Comparison of ENCODE assay signal across 10 cellular contexts in genomic region chr18:27860701-27861107, GRCh38.
DNase-seq lines count a peak whose midpoint lies in the region; ATAC-seq and TF ChIP-seq lines count a peak whose summit lies in the region.
"Had no signal": no experiment of that assay in that cellular context is flagged by ENCODE, and none has a peak within 500 bp of the region (broad histone marks: within the 10 kb centered on the region; RNA-seq: fewer than 3 reads in every experiment).

No MANE protein-coding gene starts in this region.

- CTCF ChIA-PET in RWPE1 (lab: Yijun Ruan, JAX) (no interaction called here), OCI-LY7 (lab: Charles Lee; ENCODE audit: unreplicated experiment) (no interaction called here)
- CTCF ChIA-PET in activated naive CD4-positive, alpha-beta T cell treated with anti-CD3 and anti-CD28 coated beads, Interleukin-2, amount 10 ng/mL, durations not matched to agents 7 days and 5 days (lab: Charles Lee) = no interaction called here

- DNase-seq in AG20443 (ENCODE audit: low spot score) (peak; percentile 16), H9 (no peak), RWPE1 (ENCODE audit: low spot score) (no peak), left cardiac atrium (no peak), dedifferentiated amniotic fluid mesenchymal stem cell (ENCODE audit: extremely low spot score) (no peak), OCI-LY7 (ENCODE audit: low spot score) (no peak)
- no peak for DNase-seq in activated naive CD4-positive, alpha-beta T cell treated with anti-CD3 and anti-CD28 coated beads, Interleukin-2, amount 10 ng/mL, durations not matched to agents 7 days and 5 days
- DNase-seq: activated naive CD4-positive, alpha-beta T cell; naive B cell had no signal

- H3K79me1 ChIP-seq in H9 (ENCODE audit: insufficient read depth, low read depth, low read length, poor library complexity, severe bottlenecking) = no peaks in the 10 kb centered on the region

- no peak overlapping the region for H3K27ac Mint-ChIP-seq in H9
- H3K27ac Mint-ChIP-seq in activated naive CD4-positive, alpha-beta T cell treated with anti-CD3 and anti-CD28 coated beads, Interleukin-2, amount 10 ng/mL, durations not matched to agents 7 days and 5 days = no peak overlapping the region
- H3K27ac Mint-ChIP-seq: naive B cell had no signal

- H3K9me3 Mint-ChIP-seq in H9 = no peaks in the 10 kb centered on the region
- H3K9me3 Mint-ChIP-seq in activated naive CD4-positive, alpha-beta T cell treated with anti-CD3 and anti-CD28 coated beads, Interleukin-2, amount 10 ng/mL, durations not matched to agents 7 days and 5 days = no peaks in the 10 kb centered on the region

- no peak for TF ChIP-seq CTCF in H9 (conservative IDR thresholded peaks at IDR 0.05)
- no peak for TF ChIP-seq CTCF in RWPE1 (conservative IDR thresholded peaks at IDR 0.05; ENCODE audit: low read depth)
- no peak for TF ChIP-seq CTCF in OCI-LY7 (conservative IDR thresholded peaks at IDR 0.05; ENCODE audit: low read length)

- H2BK5ac ChIP-seq in H9 (ENCODE audit: insufficient read length, low read length) = no peak overlapping the region

- no peaks in the 10 kb centered on the region for H3K4me1 ChIP-seq in H9 (ENCODE audit: insufficient read depth, low read length)
- no peaks in the 10 kb centered on the region for H3K4me1 ChIP-seq in OCI-LY7 (ENCODE audit: insufficient read depth, low read length, poor library complexity, severe bottlenecking)

- H3K23me2 ChIP-seq in H9 (ENCODE audit: insufficient read length, low read depth, low read length, poor library complexity, severe bottlenecking) = no peaks in the 10 kb centered on the region

- H2AK5ac ChIP-seq in H9 (ENCODE audit: insufficient read length, low read length) = no peak overlapping the region

- no TSS peak for BruUV-seq in OCI-LY7 (replicated peaks; lab: Mats Ljungman, UMichigan)

- no peaks in the 10 kb centered on the region for H3K36me3 Mint-ChIP-seq in H9 (ENCODE audit: insufficient read depth in 1 of 3, low read depth in 3 of 3)
- no peaks in the 10 kb centered on the region for H3K36me3 Mint-ChIP-seq in activated naive CD4-positive, alpha-beta T cell treated with anti-CD3 and anti-CD28 coated beads, Interleukin-2, amount 10 ng/mL, durations not matched to agents 7 days and 5 days
- H3K36me3 Mint-ChIP-seq: naive B cell had no signal

- H3K27me3 Mint-ChIP-seq in H9 (ENCODE audit: low read depth) = no peaks in the 10 kb centered on the region
- H3K27me3 Mint-ChIP-seq in activated naive CD4-positive, alpha-beta T cell treated with anti-CD3 and anti-CD28 coated beads, Interleukin-2, amount 10 ng/mL, durations not matched to agents 7 days and 5 days = no peaks in the 10 kb centered on the region
- H3K27me3 Mint-ChIP-seq: naive B cell had no signal

- H3K27ac ChIP-seq in H9 (ENCODE audit: insufficient read length, low read depth, low read length) = no peak overlapping the region
- H3K27ac ChIP-seq in RWPE1 = peak overlapping the region; percentile 66
- H3K27ac ChIP-seq in OCI-LY7 (ENCODE audit: low read depth, low read length, poor library complexity, severe bottlenecking) = no peak overlapping the region

- no peak overlapping the region for H4K91ac ChIP-seq in H9 (ENCODE audit: insufficient read length, low read depth, low read length)

- H3K27me3 ChIP-seq in H9 (ENCODE audit: insufficient read depth, low read length) = no peaks in the 10 kb centered on the region

- no peak overlapping the region for H2BK120ac ChIP-seq in H9 (ENCODE audit: low read depth, low read length, poor library complexity, severe bottlenecking)

- no peak overlapping the region for H3K23ac ChIP-seq in H9 (ENCODE audit: insufficient read length, low read depth, low read length)

- peak; percentile 78 to 83 for ATAC-seq in left cardiac atrium
- no peak for ATAC-seq in HG02571 (IDR thresholded peaks at IDR 0.05; ENCODE audit: unreplicated experiment)

- H3K9me2 ChIP-seq in OCI-LY7 (ENCODE audit: insufficient read depth, low read length) = no peaks in the 10 kb centered on the region

- H2BK15ac ChIP-seq in H9 (ENCODE audit: low read depth, low read length) = no peak overlapping the region

- no peak overlapping the region for H3K18ac ChIP-seq in H9 (ENCODE audit: insufficient read length, low read depth, low read length)

- no CpG with 5 or more reads among the region's 4 CpGs for whole genome bisulfite sequencing in H9 (ENCODE audit: extremely low coverage, insufficient read length, low lambda C conversion rate)

- no peak overlapping the region for H4K5ac ChIP-seq in H9 (ENCODE audit: insufficient read length, low read depth, low read length)

- 0 out of 2 replicates have a peak overlapping the region, but pooled peaks have one; percentile 12 for H3K14ac ChIP-seq in H9 (ENCODE audit: insufficient read depth, low read length)

- H3K56ac ChIP-seq in H9 (ENCODE audit: insufficient read length, low read depth, low read length) = no peak overlapping the region

- no peak overlapping the region for H3K4me3 ChIP-seq in OCI-LY7 (ENCODE audit: low read depth, low read length, poor library complexity, severe bottlenecking)

- POLR2A ChIA-PET in RWPE1 (lab: Yijun Ruan, JAX; ENCODE audit: low non-redundant PET) (no interaction called here), OCI-LY7 (lab: Charles Lee) (interaction anchor here (0.6 kb wide), 1 partner anchor 646 kb away, joined by 8 read pairs; no protein-coding TSS in a partner anchor)

- no peak overlapping the region for H2BK20ac ChIP-seq in H9 (ENCODE audit: low read depth, low read length, poor library complexity, severe bottlenecking)

- H3K36me3 ChIP-seq in OCI-LY7 (ENCODE audit: insufficient read depth, low read length) = no peaks in the 10 kb centered on the region

- no peak overlapping the region for H2BK12ac ChIP-seq in H9 (ENCODE audit: insufficient read length, low read depth, low read length)

- 0 out of 4 replicates have a peak, but pooled peaks cover 0 to 4% of the 10 kb centered on the region in 2 experiments for H3K4me1 Mint-ChIP-seq in H9
- no peaks in the 10 kb centered on the region for H3K4me1 Mint-ChIP-seq in activated naive CD4-positive, alpha-beta T cell treated with anti-CD3 and anti-CD28 coated beads, Interleukin-2, amount 10 ng/mL, durations not matched to agents 7 days and 5 days
- H3K4me1 Mint-ChIP-seq: naive B cell had no signal

- H3K4me3 Mint-ChIP-seq in H9 = no peak overlapping the region
- H3K4me3 Mint-ChIP-seq in activated naive CD4-positive, alpha-beta T cell treated with anti-CD3 and anti-CD28 coated beads, Interleukin-2, amount 10 ng/mL, durations not matched to agents 7 days and 5 days = no peak overlapping the region
- H3K4me3 Mint-ChIP-seq: naive B cell had no signal

- intact Hi-C loops in left cardiac atrium (cut with DNase I) = loop anchor here in 1 of 2 donors (10.0 kb wide), 1 partner anchor 324 kb away; no protein-coding TSS in a partner anchor
- intact Hi-C loops in OCI-LY7 (cut with micrococcal nuclease; ENCODE audit: unreplicated experiment) = no loop called here

- H2AFZ ChIP-seq in H9 (ENCODE audit: low read length) (no peak overlapping the region), OCI-LY7 (ENCODE audit: low read length) (no peak overlapping the region)

- no peak overlapping the region for H3K4ac ChIP-seq in H9 (ENCODE audit: low read depth, low read length)

- H4K8ac ChIP-seq in H9 (replicated peaks; ENCODE audit: insufficient read length, low read depth, low read length) = no peak overlapping the region

- no peak overlapping the region for H3K4me2 ChIP-seq in H9 (ENCODE audit: insufficient read depth, insufficient read length, low read length)
- no peak overlapping the region for H3K4me2 ChIP-seq in OCI-LY7 (ENCODE audit: low read length)

- H4K20me1 ChIP-seq in H9 (ENCODE audit: control insufficient read depth, insufficient read depth, insufficient read length) (no peaks in the 10 kb centered on the region), OCI-LY7 (ENCODE audit: insufficient read depth, low read length) (no peaks in the 10 kb centered on the region)

- H3K9ac ChIP-seq in H9 (ENCODE audit: extremely low read depth, insufficient read length, low read length) = no peak overlapping the region

- H3K9me3 ChIP-seq in H9 (ENCODE audit: control insufficient read depth, low read depth, low read length) = no peaks in the 10 kb centered on the region
- H3K9me3 ChIP-seq in OCI-LY7 (ENCODE audit: low read length) = no peaks in the 10 kb centered on the region

- H3K79me2 ChIP-seq in H9 (ENCODE audit: insufficient read depth, low read length) (no peaks in the 10 kb centered on the region), OCI-LY7 (ENCODE audit: insufficient read depth, low read depth, low read length) (no peaks in the 10 kb centered on the region)

- no peak overlapping the region for H3T11ph ChIP-seq in H9 (ENCODE audit: low read length)
